1 cellular context compared by ENCODE assay signal in genomic region chr5:150350524-150351344, GRCh38.
TF ChIP-seq lines count a peak whose summit lies in the region.

No MANE protein-coding gene starts in this region.

TF ChIP-seq in K562, 482 proteins besides CTCF, POLR2A, EP300 and RAD21 (continued from another document and continues in another):
- TF ChIP-seq, protein P1, sequence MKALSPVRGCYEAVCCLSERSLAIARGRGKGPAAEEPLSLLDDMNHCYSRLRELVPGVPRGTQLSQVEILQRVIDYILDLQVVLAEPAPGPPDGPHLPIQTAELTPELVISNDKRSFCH (CRISPR knock-in tag; IDR thresholded peaks at IDR 0.05) = no peak
- TF ChIP-seq, protein P1 (tag; IDR thresholded peaks at IDR 0.05) = peak; percentile 95
- TF ChIP-seq NFIX (CRISPR knock-in tag; IDR thresholded peaks at IDR 0.05; ENCODE audit: low read depth) = no peak
- no peak for TF ChIP-seq ZBED1 (IDR thresholded peaks at IDR 0.05)
- no peak for TF ChIP-seq DACH1 (IDR thresholded peaks at IDR 0.05; ENCODE audit: partially characterized antibody)
- TF ChIP-seq CBFB (CRISPR knock-in tag; IDR thresholded peaks at IDR 0.05) = 0 out of 2 replicates have a peak, but pooled peaks have one; percentile 58
- TF ChIP-seq ELF1 (tag; IDR thresholded peaks at IDR 0.05) = no peak
- no peak for TF ChIP-seq ZBTB11 (CRISPR knock-in tag; IDR thresholded peaks at IDR 0.05)
- TF ChIP-seq, protein P2, sequence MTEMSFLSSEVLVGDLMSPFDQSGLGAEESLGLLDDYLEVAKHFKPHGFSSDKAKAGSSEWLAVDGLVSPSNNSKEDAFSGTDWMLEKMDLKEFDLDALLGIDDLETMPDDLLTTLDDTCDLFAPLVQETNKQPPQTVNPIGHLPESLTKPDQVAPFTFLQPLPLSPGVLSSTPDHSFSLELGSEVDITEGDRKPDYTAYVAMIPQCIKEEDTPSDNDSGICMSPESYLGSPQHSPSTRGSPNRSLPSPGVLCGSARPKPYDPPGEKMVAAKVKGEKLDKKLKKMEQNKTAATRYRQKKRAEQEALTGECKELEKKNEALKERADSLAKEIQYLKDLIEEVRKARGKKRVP (CRISPR knock-in tag; IDR thresholded peaks at IDR 0.05) = no peak
- TF ChIP-seq CSDE1 (IDR thresholded peaks at IDR 0.05) = no peak
- TF ChIP-seq ZNF134 (CRISPR knock-in tag; conservative IDR thresholded peaks at IDR 0.05) = no peak
- no peak for TF ChIP-seq HNRNPLL (IDR thresholded peaks at IDR 0.05; ENCODE audit: low read depth, low read length, poor library complexity, severe bottlenecking)
- TF ChIP-seq ZNF830 (CRISPR knock-in tag; IDR thresholded peaks at IDR 0.05) = no peak
- TF ChIP-seq NCOA2 (IDR thresholded peaks at IDR 0.05; ENCODE audit: partially characterized antibody in 2 of 2) = no peak
- TF ChIP-seq CCNT2 (IDR thresholded peaks at IDR 0.05; ENCODE audit: borderline replicate concordance, extremely low read depth, insufficient read length, low read depth, low read length) = no peak
- TF ChIP-seq E2F4 (CRISPR knock-in tag; IDR thresholded peaks at IDR 0.05; ENCODE audit: low read depth) = no peak
- peak; percentile 90 for TF ChIP-seq DEAF1 (CRISPR knock-in tag; IDR thresholded peaks at IDR 0.05)
- no peak for TF ChIP-seq LARP7 (IDR thresholded peaks at IDR 0.05)
- TF ChIP-seq SP1 (CRISPR knock-in tag; IDR thresholded peaks at IDR 0.05) = no peak
- TF ChIP-seq STAG1 (CRISPR knock-in tag; IDR thresholded peaks at IDR 0.05; ENCODE audit: borderline replicate concordance) = peak; percentile 39; the same call in 1 of the 2 replicates
- no peak for TF ChIP-seq HNRNPUL1 (IDR thresholded peaks at IDR 0.05; ENCODE audit: low read length)
- TF ChIP-seq ETV6 (IDR thresholded peaks at IDR 0.05; ENCODE audit: borderline replicate concordance in 1 of 2, low read depth in 2 of 2, low read length in 1 of 2) = no peak
- no peak for TF ChIP-seq ETV6 (CRISPR knock-in tag; IDR thresholded peaks at IDR 0.05; ENCODE audit: borderline replicate concordance)
- no peak for TF ChIP-seq SREBF2 (CRISPR knock-in tag; IDR thresholded peaks at IDR 0.05)
- TF ChIP-seq, protein P3, sequence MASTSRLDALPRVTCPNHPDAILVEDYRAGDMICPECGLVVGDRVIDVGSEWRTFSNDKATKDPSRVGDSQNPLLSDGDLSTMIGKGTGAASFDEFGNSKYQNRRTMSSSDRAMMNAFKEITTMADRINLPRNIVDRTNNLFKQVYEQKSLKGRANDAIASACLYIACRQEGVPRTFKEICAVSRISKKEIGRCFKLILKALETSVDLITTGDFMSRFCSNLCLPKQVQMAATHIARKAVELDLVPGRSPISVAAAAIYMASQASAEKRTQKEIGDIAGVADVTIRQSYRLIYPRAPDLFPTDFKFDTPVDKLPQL (IDR thresholded peaks at IDR 0.05; ENCODE audit: extremely low read depth, insufficient read length) = no peak
- no peak for TF ChIP-seq MCM7 (IDR thresholded peaks at IDR 0.05)
- peak; percentile 69 for TF ChIP-seq ZFP36 (IDR thresholded peaks at IDR 0.05; ENCODE audit: low read depth, low read length, partially characterized antibody)
- TF ChIP-seq ARID2 (IDR thresholded peaks at IDR 0.05) = no peak
- no peak for TF ChIP-seq ZNF444 (CRISPR knock-in tag; IDR thresholded peaks at IDR 0.05)
- TF ChIP-seq NELFE (IDR thresholded peaks at IDR 0.05; ENCODE audit: insufficient read depth, insufficient read length) = no peak
- peak; percentile 70 for TF ChIP-seq PKNOX1 (IDR thresholded peaks at IDR 0.05)
- TF ChIP-seq CCAR2 (IDR thresholded peaks at IDR 0.05; ENCODE audit: low read depth, low read length) = no peak
- TF ChIP-seq ZNF239 (CRISPR knock-in tag; IDR thresholded peaks at IDR 0.05) = no peak
- TF ChIP-seq ATF2 (CRISPR knock-in tag; IDR thresholded peaks at IDR 0.05) = no peak
- TF ChIP-seq, protein P4, sequence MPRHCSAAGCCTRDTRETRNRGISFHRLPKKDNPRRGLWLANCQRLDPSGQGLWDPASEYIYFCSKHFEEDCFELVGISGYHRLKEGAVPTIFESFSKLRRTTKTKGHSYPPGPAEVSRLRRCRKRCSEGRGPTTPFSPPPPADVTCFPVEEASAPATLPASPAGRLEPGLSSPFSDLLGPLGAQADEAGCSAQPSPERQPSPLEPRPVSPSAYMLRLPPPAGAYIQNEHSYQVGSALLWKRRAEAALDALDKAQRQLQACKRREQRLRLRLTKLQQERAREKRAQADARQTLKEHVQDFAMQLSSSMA (CRISPR knock-in tag; IDR thresholded peaks at IDR 0.05) = no peak
- no peak for TF ChIP-seq NFE2 (IDR thresholded peaks at IDR 0.05; ENCODE audit: low read depth)
- TF ChIP-seq MYNN (IDR thresholded peaks at IDR 0.05) = 0 out of 2 replicates have a peak, but pooled peaks have one; percentile 20
- TF ChIP-seq MYNN (CRISPR knock-in tag; IDR thresholded peaks at IDR 0.05) = no peak
- TF ChIP-seq BHLHE40 (IDR thresholded peaks at IDR 0.05; ENCODE audit: low read length) = 0 out of 2 replicates have a peak, but pooled peaks have one; percentile 8
- TF ChIP-seq ZNF717 (CRISPR knock-in tag; IDR thresholded peaks at IDR 0.05) = no peak
- TF ChIP-seq VEZF1 (CRISPR knock-in tag; IDR thresholded peaks at IDR 0.05) = no peak
- TF ChIP-seq EZH2 (IDR thresholded peaks at IDR 0.05; ENCODE audit: borderline replicate concordance, low read depth, low read length) = no peak
- no peak for TF ChIP-seq ZNF12 (CRISPR knock-in tag; IDR thresholded peaks at IDR 0.05)
- TF ChIP-seq RCOR1 (IDR thresholded peaks at IDR 0.05; ENCODE audit: borderline replicate concordance in 1 of 2, low read depth in 2 of 2, low read length in 2 of 2) = no peak
- TF ChIP-seq ELF4 (CRISPR knock-in tag; IDR thresholded peaks at IDR 0.05) = no peak
- no peak for TF ChIP-seq TCF7L2 (IDR thresholded peaks at IDR 0.05; ENCODE audit: low read depth, low read length)
- no peak for TF ChIP-seq ZNF280A (IDR thresholded peaks at IDR 0.05; ENCODE audit: low read depth, partially characterized antibody)
- TF ChIP-seq, protein P5, sequence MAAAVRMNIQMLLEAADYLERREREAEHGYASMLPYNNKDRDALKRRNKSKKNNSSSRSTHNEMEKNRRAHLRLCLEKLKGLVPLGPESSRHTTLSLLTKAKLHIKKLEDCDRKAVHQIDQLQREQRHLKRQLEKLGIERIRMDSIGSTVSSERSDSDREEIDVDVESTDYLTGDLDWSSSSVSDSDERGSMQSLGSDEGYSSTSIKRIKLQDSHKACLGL (CRISPR knock-in tag; IDR thresholded peaks at IDR 0.05; ENCODE audit: borderline replicate concordance, poor library complexity, severe bottlenecking) = no peak
- TF ChIP-seq GABPA (tag; conservative IDR thresholded peaks at IDR 0.05; ENCODE audit: low read depth) = no peak
- no peak for TF ChIP-seq NR2C2 (CRISPR knock-in tag; IDR thresholded peaks at IDR 0.05)
- TF ChIP-seq NR2C2 (tag; IDR thresholded peaks at IDR 0.05) = peak; percentile 90
- no peak for TF ChIP-seq ZNF124 (CRISPR knock-in tag; IDR thresholded peaks at IDR 0.05)
- TF ChIP-seq NRF1 (conservative IDR thresholded peaks at IDR 0.05 in 1 of 2, IDR thresholded peaks at IDR 0.05 in 1 of 2) = 0 out of 4 replicates have a peak, but pooled peaks of 1 of the 2 experiments have one; percentile 19
- no peak for TF ChIP-seq CREM (IDR thresholded peaks at IDR 0.05; ENCODE audit: low read depth)
